19 cellular contexts compared by ENCODE assay signal in the genomic region with DNA sequence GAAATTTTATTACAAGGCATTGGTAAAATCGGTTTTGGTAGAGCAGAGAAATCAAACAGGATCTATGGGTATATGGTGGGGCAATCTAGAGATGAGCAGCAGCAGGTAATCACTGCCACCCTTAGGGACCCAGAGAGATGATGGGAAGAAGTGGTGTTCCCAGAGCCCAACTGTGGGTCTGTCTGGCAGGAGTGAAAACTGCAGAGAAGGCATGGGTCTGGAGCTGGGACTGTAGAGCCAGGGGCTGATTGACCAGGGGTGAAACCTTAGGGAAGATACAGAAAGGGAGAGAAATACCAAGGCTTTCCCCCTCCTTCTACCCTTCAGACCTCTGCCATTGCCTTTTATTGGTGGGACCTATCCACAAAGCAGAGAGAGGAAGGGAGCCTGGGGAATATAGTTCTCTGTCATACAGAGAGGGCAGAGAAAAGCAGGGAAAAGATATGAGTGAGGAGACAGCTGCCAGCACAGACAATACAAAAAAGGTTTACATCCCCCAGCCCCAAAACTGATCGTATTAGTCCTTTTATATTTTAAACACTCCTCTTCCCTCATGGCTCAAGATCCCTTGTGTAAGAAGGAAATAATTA. TPM values are rescaled to one million over a fixed set of nuclear protein-coding genes. Genes with fewer than 3 reads are reported as not detected.
DNase-seq lines count a peak whose midpoint lies in the region; ATAC-seq, FAIRE-seq and TF ChIP-seq lines count a peak whose summit lies in the region.
"Had no signal": no experiment of that assay in that cellular context is flagged by ENCODE, and none has a peak within 500 bp of the region (broad histone marks: within the 10 kb centered on the region; RNA-seq: fewer than 3 reads in every experiment).

No MANE protein-coding gene starts in this region.

- H2AFZ ChIP-seq in Loucy (ENCODE audit: low read length), result no peak overlapping the region

- no peak for TF ChIP-seq POLR2A in A549 (IDR thresholded peaks at IDR 0.05; ENCODE audit: low read length)

- POLR2A ChIA-PET in A549 (lab: Yijun Ruan, JAX), result interaction anchor here (1.2 kb wide), 1 partner anchor 29 kb away, joined by 3 read pairs; no protein-coding TSS in a partner anchor

- H3F3A ChIP-seq in Loucy (ENCODE audit: low read depth), result no peaks in the 10 kb centered on the region

- H3K4me3 ChIP-seq in A549, result no peak overlapping the region
- H3K4me3 ChIP-seq in Loucy (ENCODE audit: low read length, poor library complexity, severe bottlenecking), result no peak overlapping the region
- no peak overlapping the region for H3K4me3 ChIP-seq in endodermal cell (ENCODE audit: low read length)
- no peak overlapping the region for H3K4me3 ChIP-seq in mucosa of descending colon
- H3K4me3 ChIP-seq: MG63, transverse colon had no signal

- H3K27ac Mint-ChIP-seq in endodermal cell, result peak overlapping the region; percentile 53
- H3K27ac Mint-ChIP-seq: activated B cell treated with CpG ODN at 0.5 μM for 24 hours; stimulated activated memory B cell treated with anti-CD40 and anti-IgM and Interleukin-4, amounts not matched to agents 10 μg/mL and 1 μg/mL and 100 μg/mL, for 72 hours had no signal

- intact Hi-C loops in mucosa of descending colon (cut with DNase I, micrococcal nuclease), result no loop called here

- H3K9me2 ChIP-seq in Loucy (replicated peaks; ENCODE audit: low read depth, low read length), result no peaks in the 10 kb centered on the region

- WGBS in A549 (ENCODE audit: missing lambda C conversion rate), result 55% methylated on average over 2 of the region's 2 CpGs
- 87 to 100% methylated on average over 1 of the region's 2 CpGs for WGBS in endodermal cell (ENCODE audit: insufficient coverage in 1 of 2, insufficient read length in 1 of 2), 2 experiments

- no peaks in the 10 kb centered on the region for H3K36me3 ChIP-seq in Loucy (ENCODE audit: insufficient read depth, low read length)
- H3K36me3 ChIP-seq in endodermal cell (ENCODE audit: control insufficient read depth, insufficient read depth, low read length), result peaks cover 18% of the 10 kb centered on the region
- no peaks in the 10 kb centered on the region for H3K36me3 ChIP-seq in mucosa of descending colon (ENCODE audit: low read depth)
- H3K36me3 ChIP-seq: MG63, transverse colon had no signal

- FAIRE-seq in A549 (lab: Jason Lieb, UNC) (no peak), frontal cortex (lab: Jason Lieb, UNC) (no peak)
- FAIRE-seq: GM18507, H54, islet of Langerhans had no signal

- H3K9me3 ChIP-seq in A549, result no peaks in the 10 kb centered on the region
- no peaks in the 10 kb centered on the region for H3K9me3 ChIP-seq in Loucy (ENCODE audit: insufficient read depth, low read depth, low read length)
- H3K9me3 ChIP-seq in endodermal cell (ENCODE audit: control insufficient read depth, low read length), result no peaks in the 10 kb centered on the region
- H3K9me3 ChIP-seq in mucosa of descending colon, result no peaks in the 10 kb centered on the region
- H3K9me3 ChIP-seq: MG63, transverse colon had no signal

- ATAC-seq in A549 (peak; percentile 70 to 76), mucosa of descending colon (peak; percentile 36), GM21360 (IDR thresholded peaks at IDR 0.05; ENCODE audit: unreplicated experiment) (no peak)
- ATAC-seq: esophagus mucosa; stimulated activated memory B cell treated with anti-CD40 and anti-IgM and Interleukin-4, amounts not matched to agents 10 μg/mL and 1 μg/mL and 100 μg/mL, for 72 hours had no signal

- H3K27me3 ChIP-seq in Loucy (ENCODE audit: insufficient read depth, low read length, poor library complexity, severe bottlenecking), result no peaks in the 10 kb centered on the region
- no peaks in the 10 kb centered on the region for H3K27me3 ChIP-seq in endodermal cell (ENCODE audit: control insufficient read depth, insufficient read depth, low read length, poor library complexity, severe bottlenecking)
- H3K27me3 ChIP-seq: MG63, transverse colon had no signal

- H3K4me1 ChIP-seq in A549 (peaks cover 76% of the 10 kb centered on the region), Loucy (ENCODE audit: insufficient read depth, low read length, poor library complexity, severe bottlenecking) (peaks cover 28% of the 10 kb centered on the region), endodermal cell (ENCODE audit: control insufficient read depth, insufficient read depth, low read length) (no peaks in the 10 kb centered on the region), mucosa of descending colon (ENCODE audit: low read depth) (peaks cover 9% of the 10 kb centered on the region)

- no peaks in the 10 kb centered on the region for H4K20me1 ChIP-seq in Loucy (ENCODE audit: insufficient read depth, low read length, poor library complexity, severe bottlenecking)

- TF ChIP-seq EP300 in A549 (IDR thresholded peaks at IDR 0.05), result no peak

- no peak for TF ChIP-seq RAD21 in A549 (conservative IDR thresholded peaks at IDR 0.05 in 1 of 2, IDR thresholded peaks at IDR 0.05 in 1 of 2)

- no peak overlapping the region for H3K9ac ChIP-seq in Loucy (ENCODE audit: low read depth, low read length, poor library complexity, severe bottlenecking)
- H3K9ac ChIP-seq in endodermal cell (ENCODE audit: extremely low read depth, low read length, poor library complexity, severe bottlenecking), result no peak overlapping the region

- H3K36me3 Mint-ChIP-seq in endodermal cell (ENCODE audit: low read depth), result peaks cover 8% of the 10 kb centered on the region

- no peak overlapping the region for H3K4me3 Mint-ChIP-seq in endodermal cell
- H3K4me3 Mint-ChIP-seq: activated B cell treated with CpG ODN at 0.5 μM for 24 hours; CD4-positive, alpha-beta memory T cell; stimulated activated memory B cell treated with anti-CD40 and anti-IgM and Interleukin-4, amounts not matched to agents 10 μg/mL and 1 μg/mL and 100 μg/mL, for 72 hours had no signal

- CTCF ChIA-PET in A549 (lab: Yijun Ruan, JAX), result no interaction called here

- no peaks in the 10 kb centered on the region for H3K9me3 Mint-ChIP-seq in endodermal cell
- H3K9me3 Mint-ChIP-seq: activated B cell treated with CpG ODN at 0.5 μM for 24 hours; CD4-positive, alpha-beta memory T cell; stimulated activated memory B cell treated with anti-CD40 and anti-IgM and Interleukin-4, amounts not matched to agents 10 μg/mL and 1 μg/mL and 100 μg/mL, for 72 hours had no signal

- peaks cover 15% of the 10 kb centered on the region for H3K4me1 Mint-ChIP-seq in endodermal cell

- DNase-seq in A549 (ENCODE audit: low read depth in 1 of 2, low spot score in 1 of 2), result no peak
- DNase-seq in endodermal cell, result no peak
- DNase-seq in mucosa of descending colon, result no peak
- no peak for DNase-seq in activated CD4-positive, alpha-beta T cell treated with anti-CD3 and anti-CD28 coated beads, Interleukin-2, amount 50 U/mL, for 4 hours
- DNase-seq in NCI-H2171 treated with DMSO at 0.1 percent for 48 hours (lab: John Stamatoyannopoulos, UW), result no peak
- DNase-seq in frontal cortex (ENCODE audit: low spot score in 2 of 2), result no peak
- DNase-seq: activated B cell treated with CpG ODN at 0.5 μM for 24 hours; CD4-positive, alpha-beta memory T cell; MG63; NCI-H187; transverse colon had no signal

- H3K27ac ChIP-seq in A549 (peak overlapping the region in 1 of 2 experiments; percentile 71; a peak in 3 of 6 replicates), endodermal cell (ENCODE audit: low read depth, low read length) (no peak overlapping the region)
- H3K27ac ChIP-seq: RWPE1, transverse colon had no signal

- peaks cover 61% of the 10 kb centered on the region for H3K79me2 ChIP-seq in Loucy (ENCODE audit: insufficient read depth, low read length)

- H3K27me3 Mint-ChIP-seq in endodermal cell (ENCODE audit: insufficient read depth), result no peaks in the 10 kb centered on the region
- H3K27me3 Mint-ChIP-seq: activated B cell treated with CpG ODN at 0.5 μM for 24 hours; CD4-positive, alpha-beta memory T cell; stimulated activated memory B cell treated with anti-CD40 and anti-IgM and Interleukin-4, amounts not matched to agents 10 μg/mL and 1 μg/mL and 100 μg/mL, for 72 hours had no signal

- TF ChIP-seq CTCF in A549 (IDR thresholded peaks at IDR 0.05) (no peak), Loucy (conservative IDR thresholded peaks at IDR 0.05; ENCODE audit: low read length) (no peak), endodermal cell (conservative IDR thresholded peaks at IDR 0.05) (no peak), mucosa of descending colon (IDR thresholded peaks at IDR 0.05) (no peak)

- H3K4me2 ChIP-seq in A549, result peak overlapping the region; percentile 13; the same call in 1 of the 3 replicates
- peak overlapping the region; percentile 13 for H3K4me2 ChIP-seq in Loucy (ENCODE audit: low read depth, low read length, poor library complexity, severe bottlenecking)

TF ChIP-seq in A549, 52 proteins besides CTCF, POLR2A, EP300 and RAD21:
- TF ChIP-seq, protein P1, sequence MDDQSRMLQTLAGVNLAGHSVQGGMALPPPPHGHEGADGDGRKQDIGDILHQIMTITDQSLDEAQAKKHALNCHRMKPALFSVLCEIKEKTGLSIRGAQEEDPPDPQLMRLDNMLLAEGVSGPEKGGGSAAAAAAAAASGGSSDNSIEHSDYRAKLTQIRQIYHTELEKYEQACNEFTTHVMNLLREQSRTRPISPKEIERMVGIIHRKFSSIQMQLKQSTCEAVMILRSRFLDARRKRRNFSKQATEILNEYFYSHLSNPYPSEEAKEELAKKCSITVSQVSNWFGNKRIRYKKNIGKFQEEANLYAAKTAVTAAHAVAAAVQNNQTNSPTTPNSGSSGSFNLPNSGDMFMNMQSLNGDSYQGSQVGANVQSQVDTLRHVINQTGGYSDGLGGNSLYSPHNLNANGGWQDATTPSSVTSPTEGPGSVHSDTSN (IDR thresholded peaks at IDR 0.05), result no peak

RNA-seq across cellular contexts. Expression of a gene that starts 28.7 kb away (rescaled TPM):
- polyA plus RNA-seq in A549 (2011; rRNA removed) (199 and 242 TPM in 2 replicates), A549 (2017; fragmentation: RNase III; extraction: RNeasy Plus Mini Kit Qiagen cat#74134 plus additional on column Dnase treatment) (43.9 to 54.2 TPM (median 48.2 TPM) in 3 replicates)
- 49.8 and 61.2 TPM in 2 replicates for polyA plus RNA-seq in A549 (2012; cell fraction: cytosol; rRNA removed)
- 46.5 and 53.3 TPM in 2 replicates for polyA plus RNA-seq in A549 (2012; cell fraction: nucleus; rRNA removed)
- 282 and 319 TPM in 2 replicates for polyA minus RNA-seq in A549 (2011; rRNA and poly(A)+ RNA removed)
- total RNA-seq in endodermal cell (100 to 1,000 TPM in 1 of 2 donors, 10 to 100 TPM in 1; 91.0 to 149 TPM), mucosa of descending colon (100 to 1,000 TPM; 137 to 183 (median 160) TPM), frontal cortex (20.0 TPM)
- 59.0 TPM for polyA plus RNA-seq in endodermal cell (2013, experiment 1 of 2)
- 48.0 TPM for polyA plus RNA-seq in endodermal cell (2013, experiment 2 of 2)
